In the genomic region with DNA sequence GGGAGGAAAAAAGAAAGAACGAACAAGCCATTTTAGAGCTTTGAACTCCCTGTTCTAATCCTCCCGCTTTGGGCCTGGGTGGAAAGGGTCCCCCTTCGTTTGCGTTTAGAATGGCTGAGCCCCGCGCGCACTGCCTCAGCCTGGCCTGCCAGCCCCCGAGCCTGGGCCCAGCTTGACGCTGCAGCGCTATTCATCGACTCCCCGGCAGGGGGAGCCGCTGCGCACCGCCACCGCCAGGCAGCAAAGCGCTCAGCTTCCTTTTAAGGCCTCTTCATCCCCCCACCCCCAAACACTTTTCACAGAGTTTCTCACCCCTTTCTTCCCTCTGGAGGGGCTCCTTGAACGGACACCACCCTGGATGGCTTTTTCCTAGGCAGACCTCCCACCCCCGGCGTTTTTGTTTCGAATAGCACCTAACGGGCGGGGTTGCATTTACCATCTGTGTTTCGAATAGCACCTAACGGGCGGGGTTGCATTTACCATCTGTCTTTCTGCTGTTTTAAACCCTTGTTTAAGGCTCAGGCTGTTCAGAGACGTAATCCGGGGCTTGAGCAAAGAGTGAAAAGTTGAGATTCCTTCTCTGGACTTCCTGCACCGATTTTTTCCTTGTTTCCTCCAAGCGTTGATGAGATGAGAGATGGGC, we compare ENCODE assay signal across 1 cellular context.
A peak's percentile ranks its signal among the peaks of the same experiment; 100 is the strongest.
TF ChIP-seq lines count a peak whose summit lies in the region.

No MANE protein-coding gene starts in this region.

TF ChIP-seq in H1, 55 proteins besides CTCF, POLR2A, EP300 and RAD21 (continued from another document):
- no peak for TF ChIP-seq SAP30 (IDR thresholded peaks at IDR 0.05; ENCODE audit: insufficient read depth, insufficient replicate concordance, low read length)
- TF ChIP-seq SP1 (IDR thresholded peaks at IDR 0.05; ENCODE audit: low read depth, low read length) = 0 out of 2 replicates have a peak, but pooled peaks have one; percentile 13
- TF ChIP-seq, protein P1, sequence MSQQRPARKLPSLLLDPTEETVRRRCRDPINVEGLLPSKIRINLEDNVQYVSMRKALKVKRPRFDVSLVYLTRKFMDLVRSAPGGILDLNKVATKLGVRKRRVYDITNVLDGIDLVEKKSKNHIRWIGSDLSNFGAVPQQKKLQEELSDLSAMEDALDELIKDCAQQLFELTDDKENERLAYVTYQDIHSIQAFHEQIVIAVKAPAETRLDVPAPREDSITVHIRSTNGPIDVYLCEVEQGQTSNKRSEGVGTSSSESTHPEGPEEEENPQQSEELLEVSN (IDR thresholded peaks at IDR 0.05) = 0 out of 2 replicates have a peak, but pooled peaks have one; percentile 11
- peak; percentile 52 for TF ChIP-seq YY1 (IDR thresholded peaks at IDR 0.05; ENCODE audit: low read depth, low read length)
- no peak for TF ChIP-seq BCL11A (IDR thresholded peaks at IDR 0.05; ENCODE audit: low read depth in 2 of 2, low read length in 2 of 2)
- no peak for TF ChIP-seq TAF7 (optimal IDR thresholded peaks at IDR 0.05; ENCODE audit: borderline replicate concordance, low read depth, low read length)
- TF ChIP-seq SIN3A (conservative IDR thresholded peaks at IDR 0.05 in 1 of 2, IDR thresholded peaks at IDR 0.05 in 1 of 2; ENCODE audit: low read depth in 1 of 2, low read length in 2 of 2) = no peak
- TF ChIP-seq RBBP5 (IDR thresholded peaks at IDR 0.05; ENCODE audit: borderline replicate concordance, low read depth, low read length) = no peak
- no peak for TF ChIP-seq POU5F1 (IDR thresholded peaks at IDR 0.05; ENCODE audit: low read depth, low read length)
- TF ChIP-seq JUND (IDR thresholded peaks at IDR 0.05; ENCODE audit: low read length) = 0 out of 2 replicates have a peak, but pooled peaks have one; percentile 25
- TF ChIP-seq RNF2 (IDR thresholded peaks at IDR 0.05; ENCODE audit: borderline replicate concordance, low read depth, low read length, missing control alignments, poor library complexity, severe bottlenecking) = no peak
- TF ChIP-seq POLR2AphosphoS5 (IDR thresholded peaks at IDR 0.05; ENCODE audit: low read depth, low read length) = no peak
- no peak for TF ChIP-seq SIX5 (IDR thresholded peaks at IDR 0.05; ENCODE audit: low read depth, low read length)
- TF ChIP-seq, protein P2, sequence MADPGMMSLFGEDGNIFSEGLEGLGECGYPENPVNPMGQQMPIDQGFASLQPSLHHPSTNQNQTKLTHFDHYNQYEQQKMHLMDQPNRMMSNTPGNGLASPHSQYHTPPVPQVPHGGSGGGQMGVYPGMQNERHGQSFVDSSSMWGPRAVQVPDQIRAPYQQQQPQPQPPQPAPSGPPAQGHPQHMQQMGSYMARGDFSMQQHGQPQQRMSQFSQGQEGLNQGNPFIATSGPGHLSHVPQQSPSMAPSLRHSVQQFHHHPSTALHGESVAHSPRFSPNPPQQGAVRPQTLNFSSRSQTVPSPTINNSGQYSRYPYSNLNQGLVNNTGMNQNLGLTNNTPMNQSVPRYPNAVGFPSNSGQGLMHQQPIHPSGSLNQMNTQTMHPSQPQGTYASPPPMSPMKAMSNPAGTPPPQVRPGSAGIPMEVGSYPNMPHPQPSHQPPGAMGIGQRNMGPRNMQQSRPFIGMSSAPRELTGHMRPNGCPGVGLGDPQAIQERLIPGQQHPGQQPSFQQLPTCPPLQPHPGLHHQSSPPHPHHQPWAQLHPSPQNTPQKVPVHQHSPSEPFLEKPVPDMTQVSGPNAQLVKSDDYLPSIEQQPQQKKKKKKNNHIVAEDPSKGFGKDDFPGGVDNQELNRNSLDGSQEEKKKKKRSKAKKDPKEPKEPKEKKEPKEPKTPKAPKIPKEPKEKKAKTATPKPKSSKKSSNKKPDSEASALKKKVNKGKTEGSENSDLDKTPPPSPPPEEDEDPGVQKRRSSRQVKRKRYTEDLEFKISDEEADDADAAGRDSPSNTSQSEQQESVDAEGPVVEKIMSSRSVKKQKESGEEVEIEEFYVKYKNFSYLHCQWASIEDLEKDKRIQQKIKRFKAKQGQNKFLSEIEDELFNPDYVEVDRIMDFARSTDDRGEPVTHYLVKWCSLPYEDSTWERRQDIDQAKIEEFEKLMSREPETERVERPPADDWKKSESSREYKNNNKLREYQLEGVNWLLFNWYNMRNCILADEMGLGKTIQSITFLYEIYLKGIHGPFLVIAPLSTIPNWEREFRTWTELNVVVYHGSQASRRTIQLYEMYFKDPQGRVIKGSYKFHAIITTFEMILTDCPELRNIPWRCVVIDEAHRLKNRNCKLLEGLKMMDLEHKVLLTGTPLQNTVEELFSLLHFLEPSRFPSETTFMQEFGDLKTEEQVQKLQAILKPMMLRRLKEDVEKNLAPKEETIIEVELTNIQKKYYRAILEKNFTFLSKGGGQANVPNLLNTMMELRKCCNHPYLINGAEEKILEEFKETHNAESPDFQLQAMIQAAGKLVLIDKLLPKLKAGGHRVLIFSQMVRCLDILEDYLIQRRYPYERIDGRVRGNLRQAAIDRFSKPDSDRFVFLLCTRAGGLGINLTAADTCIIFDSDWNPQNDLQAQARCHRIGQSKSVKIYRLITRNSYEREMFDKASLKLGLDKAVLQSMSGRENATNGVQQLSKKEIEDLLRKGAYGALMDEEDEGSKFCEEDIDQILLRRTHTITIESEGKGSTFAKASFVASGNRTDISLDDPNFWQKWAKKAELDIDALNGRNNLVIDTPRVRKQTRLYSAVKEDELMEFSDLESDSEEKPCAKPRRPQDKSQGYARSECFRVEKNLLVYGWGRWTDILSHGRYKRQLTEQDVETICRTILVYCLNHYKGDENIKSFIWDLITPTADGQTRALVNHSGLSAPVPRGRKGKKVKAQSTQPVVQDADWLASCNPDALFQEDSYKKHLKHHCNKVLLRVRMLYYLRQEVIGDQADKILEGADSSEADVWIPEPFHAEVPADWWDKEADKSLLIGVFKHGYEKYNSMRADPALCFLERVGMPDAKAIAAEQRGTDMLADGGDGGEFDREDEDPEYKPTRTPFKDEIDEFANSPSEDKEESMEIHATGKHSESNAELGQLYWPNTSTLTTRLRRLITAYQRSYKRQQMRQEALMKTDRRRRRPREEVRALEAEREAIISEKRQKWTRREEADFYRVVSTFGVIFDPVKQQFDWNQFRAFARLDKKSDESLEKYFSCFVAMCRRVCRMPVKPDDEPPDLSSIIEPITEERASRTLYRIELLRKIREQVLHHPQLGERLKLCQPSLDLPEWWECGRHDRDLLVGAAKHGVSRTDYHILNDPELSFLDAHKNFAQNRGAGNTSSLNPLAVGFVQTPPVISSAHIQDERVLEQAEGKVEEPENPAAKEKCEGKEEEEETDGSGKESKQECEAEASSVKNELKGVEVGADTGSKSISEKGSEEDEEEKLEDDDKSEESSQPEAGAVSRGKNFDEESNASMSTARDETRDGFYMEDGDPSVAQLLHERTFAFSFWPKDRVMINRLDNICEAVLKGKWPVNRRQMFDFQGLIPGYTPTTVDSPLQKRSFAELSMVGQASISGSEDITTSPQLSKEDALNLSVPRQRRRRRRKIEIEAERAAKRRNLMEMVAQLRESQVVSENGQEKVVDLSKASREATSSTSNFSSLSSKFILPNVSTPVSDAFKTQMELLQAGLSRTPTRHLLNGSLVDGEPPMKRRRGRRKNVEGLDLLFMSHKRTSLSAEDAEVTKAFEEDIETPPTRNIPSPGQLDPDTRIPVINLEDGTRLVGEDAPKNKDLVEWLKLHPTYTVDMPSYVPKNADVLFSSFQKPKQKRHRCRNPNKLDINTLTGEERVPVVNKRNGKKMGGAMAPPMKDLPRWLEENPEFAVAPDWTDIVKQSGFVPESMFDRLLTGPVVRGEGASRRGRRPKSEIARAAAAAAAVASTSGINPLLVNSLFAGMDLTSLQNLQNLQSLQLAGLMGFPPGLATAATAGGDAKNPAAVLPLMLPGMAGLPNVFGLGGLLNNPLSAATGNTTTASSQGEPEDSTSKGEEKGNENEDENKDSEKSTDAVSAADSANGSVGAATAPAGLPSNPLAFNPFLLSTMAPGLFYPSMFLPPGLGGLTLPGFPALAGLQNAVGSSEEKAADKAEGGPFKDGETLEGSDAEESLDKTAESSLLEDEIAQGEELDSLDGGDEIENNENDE (IDR thresholded peaks at IDR 0.05; ENCODE audit: insufficient replicate concordance, low read length) = no peak
- TF ChIP-seq CTBP2 (IDR thresholded peaks at IDR 0.05; ENCODE audit: borderline replicate concordance, insufficient read depth, insufficient read length, low read length) = no peak
- no peak for TF ChIP-seq SUZ12 (IDR thresholded peaks at IDR 0.05; ENCODE audit: low read length)
- TF ChIP-seq ASH2L (IDR thresholded peaks at IDR 0.05; ENCODE audit: low read length) = no peak
- peak; percentile 61 for TF ChIP-seq CREB1 (IDR thresholded peaks at IDR 0.05)
- no peak for TF ChIP-seq TEAD4 (IDR thresholded peaks at IDR 0.05; ENCODE audit: low read depth, low read length)
- 0 out of 2 replicates have a peak, but pooled peaks have one; percentile 7 for TF ChIP-seq MAX (IDR thresholded peaks at IDR 0.05)
TF ChIP-seq in H1: peak in this region for 6.
